In genomic region chr15:26260517-26261133, GRCh38 we compare ENCODE assay signal across 8 cellular contexts.
DNase-seq lines count a peak whose midpoint lies in the region; ATAC-seq and TF ChIP-seq lines count a peak whose summit lies in the region.

No MANE protein-coding gene starts in this region.

- DNase-seq in activated CD4-positive, CD25-positive, alpha-beta regulatory T cell treated with anti-CD3 and anti-CD28 coated beads, Interleukin-2, amount 50 U/mL, for 72 hours: peak; percentile 36
- DNase-seq in activated CD4-positive, CD25-positive, alpha-beta regulatory T cell (lab: John Stamatoyannopoulos, UW): no peak
- DNase-seq in NCI-H524 treated with DMSO at 0.1 percent for 48 hours (lab: John Stamatoyannopoulos, UW) (peak; percentile 6), inferior parietal cortex (ENCODE audit: extremely low spot score) (peak; percentile 40), stomach (no peak)
- peak; percentile 29 for DNase-seq in activated naive CD4-positive, alpha-beta T cell treated with anti-CD3 and anti-CD28 coated beads, Interleukin-2, amount 50 U/mL, for 16 hours

- no peaks in the 10 kb centered on the region for H3K36me3 ChIP-seq in stomach

- ATAC-seq in GM18520 (IDR thresholded peaks at IDR 0.05; ENCODE audit: unreplicated experiment) (no peak), HG03039 (IDR thresholded peaks at IDR 0.05; ENCODE audit: unreplicated experiment) (no peak)

- peak in 5 of 7 experiments; percentile 6 to 61 (median 43) for TF ChIP-seq CTCF in stomach (IDR thresholded peaks at IDR 0.05)

- no peak for TF ChIP-seq EP300 in stomach (IDR thresholded peaks at IDR 0.05)

- no peak overlapping the region for H3K4me3 ChIP-seq in stomach

- H3K9me3 ChIP-seq in stomach: no peaks in the 10 kb centered on the region

- intact Hi-C loops in stomach (cut with DNase I; ENCODE audit: low total_unique reads): no loop called here

- WGBS in stomach, 5 donors: 48 to 55% (median 51%) methylated on average over 16 to 17 of the region's 17 CpGs

- H3K27me3 ChIP-seq in stomach: no peaks in the 10 kb centered on the region

- TF ChIP-seq POLR2A in stomach (IDR thresholded peaks at IDR 0.05): no peak

- no peaks in the 10 kb centered on the region for H3K4me1 ChIP-seq in stomach

- H3K27ac ChIP-seq in stomach: no peak overlapping the region

Comparison
In these comparisons a context has a peak if more than half of its experiments do, and no peak if none do; other contexts are left out.
1. DNase-seq: peak in activated CD4-positive, CD25-positive, alpha-beta regulatory T cell treated with anti-CD3 and anti-CD28 coated beads, Interleukin-2, amount 50 U/mL, for 72 hours (single experiment), NCI-H524 treated with DMSO at 0.1 percent for 48 hours (single experiment), activated naive CD4-positive, alpha-beta T cell treated with anti-CD3 and anti-CD28 coated beads, Interleukin-2, amount 50 U/mL, for 16 hours (single experiment) and inferior parietal cortex (single experiment); none in activated CD4-positive, CD25-positive, alpha-beta regulatory T cell (0 of 4) and stomach (single experiment).